32 cellular contexts compared by ENCODE assay signal in the genomic region with DNA sequence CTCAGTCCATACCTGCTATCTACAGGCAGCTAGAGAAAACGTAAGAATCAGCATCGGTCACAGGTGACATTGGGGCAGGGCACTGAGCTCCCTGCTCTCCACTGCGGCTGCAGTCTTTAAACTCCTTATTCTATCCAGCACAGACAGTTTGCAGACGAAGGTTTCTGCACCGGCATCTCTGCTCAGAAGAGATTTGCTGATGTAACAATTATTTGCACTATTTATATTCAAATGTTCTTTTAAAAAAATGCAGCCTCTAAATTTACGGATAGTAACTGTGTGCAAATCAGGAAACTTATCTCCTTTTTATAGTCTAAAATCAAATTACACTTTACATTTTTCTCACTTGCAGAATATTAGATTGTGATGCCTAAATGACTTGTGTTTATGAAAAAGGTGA.
"Had no signal": no experiment of that assay in that cellular context is flagged by ENCODE, and none has a peak within 500 bp of the region (broad histone marks: within the 10 kb centered on the region; RNA-seq: fewer than 3 reads in every experiment).

No MANE protein-coding gene starts in this region.

- H3K4me3 ChIP-seq: ascending aorta, breast epithelium, cardiac muscle cell, colonic mucosa, gastrocnemius medialis, heart left ventricle had no signal

- H3K36me3 Mint-ChIP-seq: brain had no signal

- DNase-seq: activated B cell treated with CpG ODN at 0.5 μM for 24 hours; activated CD4-positive, alpha-beta T cell treated with anti-CD3 and anti-CD28 coated beads for 48 hours; activated CD4-positive, alpha-beta T cell treated with anti-CD3 and anti-CD28 coated beads, Interleukin-2, amount 50 U/mL, for 1 hour; activated CD4-positive, alpha-beta T cell treated with anti-CD3 and anti-CD28 coated beads, Interleukin-2, amount 50 U/mL, for 48 hours; activated CD8-positive, alpha-beta memory T cell treated with anti-CD3 and anti-CD28 coated beads for 24 hours; activated CD8-positive, alpha-beta T cell treated with anti-CD3 and anti-CD28 coated beads for 36 hours; activated effector memory CD4-positive, alpha-beta T cell treated with Interleukin-2 at 50 U/mL for 16 hours; activated gamma-delta T cell treated with Interleukin-2 at 50 U/mL for 16 hours; activated naive CD4-positive, alpha-beta T cell treated with anti-CD3 and anti-CD28 coated beads, Interleukin-2, amount 50 U/mL, for 16 hours; activated naive CD4-positive, alpha-beta T cell treated with Interleukin-2 at 50 U/mL for 16 hours; activated naive CD8-positive, alpha-beta T cell treated with anti-CD3 and anti-CD28 coated beads for 36 hours; activated T-cell treated with anti-CD3 and anti-CD28 coated beads, Interleukin-2, amount 50 U/mL, for 4 hours; central memory CD4-positive, alpha-beta T cell; cerebellar nuclear complex; colonic mucosa; effector CD8-positive, alpha-beta T cell; foreskin keratinocyte; gastrocnemius medialis; glutamatergic neuron; heart left ventricle; T-helper 1 cell; T-helper 17 cell; T1000; WERI-Rb-1 had no signal

- H3K4me1 Mint-ChIP-seq: activated B cell treated with CpG ODN at 0.5 μM for 24 hours had no signal

- H3K27me3 Mint-ChIP-seq: activated B cell treated with CpG ODN at 0.5 μM for 24 hours; activated CD8-positive, alpha-beta T cell treated with anti-CD3 and anti-CD28 coated beads for 36 hours; activated naive CD8-positive, alpha-beta T cell treated with anti-CD3 and anti-CD28 coated beads for 36 hours; activated T-helper 17 cell treated with anti-CD3 and anti-CD28 coated beads, Interleukin-2, amount 50 U/mL, for 72 hours; T-helper 17 cell had no signal

- H3K27ac ChIP-seq: ascending aorta, breast epithelium, cardiac muscle cell, colonic mucosa, foreskin keratinocyte, gastrocnemius medialis, heart left ventricle, WERI-Rb-1 had no signal

- ATAC-seq: activated CD4-positive, CD25-positive, alpha-beta regulatory T cell treated with anti-CD3 and anti-CD28 coated beads, Interleukin-2, amount 50 U/mL, for 24 hours; activated CD8-positive, alpha-beta T cell treated with anti-CD3 and anti-CD28 coated beads for 36 hours; activated T-cell treated with anti-CD3 and anti-CD28 coated beads, Interleukin-2, amount 50 U/mL, for 4 hours; activated T-helper 17 cell treated with anti-CD3 and anti-CD28 coated beads, Interleukin-2, amount 50 U/mL, for 72 hours; esophagus mucosa; foreskin keratinocyte; gastrocnemius medialis; heart left ventricle; T-helper 17 cell had no signal

- H3K27ac Mint-ChIP-seq: activated B cell treated with CpG ODN at 0.5 μM for 24 hours; activated CD8-positive, alpha-beta T cell treated with anti-CD3 and anti-CD28 coated beads for 36 hours; activated naive CD8-positive, alpha-beta T cell treated with anti-CD3 and anti-CD28 coated beads for 36 hours; activated T-helper 17 cell treated with anti-CD3 and anti-CD28 coated beads, Interleukin-2, amount 50 U/mL, for 72 hours; T-helper 2 cell treated with Interferon-gamma antibody and Interleukin-4, amounts not matched to agents 5 μg/mL and 100 μg/mL, for 36 hours had no signal

- H3K9me3 Mint-ChIP-seq: activated T-helper 17 cell treated with anti-CD3 and anti-CD28 coated beads, Interleukin-2, amount 50 U/mL, for 72 hours had no signal

- H3K27me3 ChIP-seq: ascending aorta, cardiac muscle cell, colonic mucosa, gastrocnemius medialis had no signal

- H3K4me1 ChIP-seq: ascending aorta, breast epithelium, colonic mucosa, foreskin keratinocyte, gastrocnemius medialis, heart left ventricle had no signal

- H3K4me3 Mint-ChIP-seq: activated B cell treated with CpG ODN at 0.5 μM for 24 hours; activated CD8-positive, alpha-beta T cell treated with anti-CD3 and anti-CD28 coated beads for 36 hours; activated naive CD8-positive, alpha-beta T cell treated with anti-CD3 and anti-CD28 coated beads for 36 hours; activated T-cell treated with anti-CD3 and anti-CD28 coated beads, Interleukin-2, amount 50 U/mL, for 4 hours; activated T-helper 17 cell treated with anti-CD3 and anti-CD28 coated beads, Interleukin-2, amount 50 U/mL, for 72 hours; T-helper 17 cell; T-helper 2 cell treated with Interferon-gamma antibody and Interleukin-4, amounts not matched to agents 5 μg/mL and 100 μg/mL, for 36 hours had no signal

- H3K36me3 ChIP-seq: ascending aorta, breast epithelium, cardiac muscle cell, colonic mucosa, gastrocnemius medialis, heart left ventricle, WERI-Rb-1 had no signal

- H3K9me3 ChIP-seq: ascending aorta, breast epithelium, colonic mucosa, gastrocnemius medialis, heart left ventricle had no signal
